Comparison of ENCODE assay signal across 8 cellular contexts in the genomic region with DNA sequence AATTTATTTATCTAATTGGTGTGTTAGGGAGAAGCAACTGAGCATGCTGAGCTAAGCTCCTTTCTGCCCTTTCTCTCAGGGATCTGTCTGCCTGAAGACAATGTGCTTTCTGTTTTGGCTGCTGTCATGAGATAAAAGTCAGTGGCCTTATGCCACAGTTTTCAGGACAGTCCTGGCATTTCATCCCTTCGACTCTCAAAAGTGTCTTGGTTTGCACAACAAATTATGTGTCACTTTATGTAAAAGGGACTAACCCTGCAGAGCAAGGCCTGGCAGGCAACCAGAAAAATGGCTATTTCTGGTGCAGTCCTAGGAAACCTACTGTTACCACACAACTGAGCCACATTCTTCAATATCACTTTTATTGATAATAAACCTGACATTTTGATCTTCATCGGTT.
DNase-seq lines count a peak whose midpoint lies in the region; ATAC-seq and TF ChIP-seq lines count a peak whose summit lies in the region.

No MANE protein-coding gene starts in this region.

- peak; percentile 35 for DNase-seq in GM23248
- DNase-seq in SK-N-MC (ENCODE audit: low read depth, low spot score): no peak
- DNase-seq in glomerular visceral epithelial cell (ENCODE audit: extremely low spot score): peak; percentile 6
- no peak for DNase-seq in sciatic nerve (ENCODE audit: low spot score)
- no peak for DNase-seq in OCI-LY7 (ENCODE audit: low spot score)
- no peak for DNase-seq in esophagus squamous epithelium (lab: John Stamatoyannopoulos, UW)
- DNase-seq in GM03348 (ENCODE audit: low spot score): no peak

- no TSS peak for BruUV-seq in OCI-LY7 (replicated peaks; lab: Mats Ljungman, UMichigan)

- H2AFZ ChIP-seq in GM23248 (no peak overlapping the region), OCI-LY7 (ENCODE audit: low read length) (no peak overlapping the region)

- H3K4me2 ChIP-seq in GM23248 (ENCODE audit: unreplicated experiment) (peak overlapping the region; percentile 55), OCI-LY7 (ENCODE audit: low read length) (no peak overlapping the region)

- H3K4me3 ChIP-seq in GM23248: peak overlapping the region; percentile 29; the same call in 1 of the 2 replicates
- no peak overlapping the region; the same call in 1 of the 2 replicates for H3K4me3 ChIP-seq in SK-N-MC
- no peak overlapping the region for H3K4me3 ChIP-seq in OCI-LY7 (ENCODE audit: low read depth, low read length, poor library complexity, severe bottlenecking)
- no peak overlapping the region for H3K4me3 ChIP-seq in esophagus squamous epithelium

- H3K9me3 ChIP-seq in GM23248 (ENCODE audit: low read depth) (no peaks in the 10 kb centered on the region), SK-N-MC (ENCODE audit: low read depth, low read length) (no peaks in the 10 kb centered on the region), OCI-LY7 (ENCODE audit: low read length) (no peaks in the 10 kb centered on the region), esophagus squamous epithelium (no peaks in the 10 kb centered on the region)

- no peaks in the 10 kb centered on the region for H3K27me3 ChIP-seq in GM23248 (replicated peaks; ENCODE audit: insufficient read depth)
- H3K27me3 ChIP-seq in esophagus squamous epithelium: no peaks in the 10 kb centered on the region

- H3K79me2 ChIP-seq in GM23248 (ENCODE audit: insufficient read depth) (no peaks in the 10 kb centered on the region), OCI-LY7 (ENCODE audit: insufficient read depth, low read depth, low read length) (no peaks in the 10 kb centered on the region)

- ATAC-seq in sciatic nerve (peak; percentile 68), GM21786 (IDR thresholded peaks at IDR 0.05; ENCODE audit: unreplicated experiment) (no peak)

- CTCF ChIA-PET in OCI-LY7 (lab: Charles Lee; ENCODE audit: unreplicated experiment): interaction anchor here (0.6 to 1.2 kb wide), 4 partner anchors 9 to 103 kb away, joined by 3 read pairs; no protein-coding TSS in a partner anchor

- H3F3A ChIP-seq in GM23248 (ENCODE audit: insufficient read depth): peaks cover 23% of the 10 kb centered on the region

- H3K36me3 ChIP-seq in GM23248 (ENCODE audit: low read depth) (no peaks in the 10 kb centered on the region), SK-N-MC (ENCODE audit: insufficient read depth, low read length) (no peaks in the 10 kb centered on the region; the same call in 1 of the 2 replicates), OCI-LY7 (ENCODE audit: insufficient read depth, low read length) (no peaks in the 10 kb centered on the region), esophagus squamous epithelium (no peaks in the 10 kb centered on the region)

- H3K4me1 ChIP-seq in GM23248 (ENCODE audit: insufficient read depth): peaks cover 50% of the 10 kb centered on the region
- H3K4me1 ChIP-seq in OCI-LY7 (ENCODE audit: insufficient read depth, low read length, poor library complexity, severe bottlenecking): no peaks in the 10 kb centered on the region
- peaks cover 8 to 52% (median 12%) of the 10 kb centered on the region in 3 donors for H3K4me1 ChIP-seq in esophagus squamous epithelium

- POLR2A ChIA-PET in OCI-LY7 (lab: Charles Lee): interaction anchor here (0.6 kb wide), 2 partner anchors 34 to 74 kb away, joined by 3 read pairs; no protein-coding TSS in a partner anchor

- H4K20me1 ChIP-seq in GM23248 (ENCODE audit: insufficient read depth) (no peaks in the 10 kb centered on the region), OCI-LY7 (ENCODE audit: insufficient read depth, low read length) (no peaks in the 10 kb centered on the region)

- H3K9ac ChIP-seq in GM23248 (0 out of 2 replicates have a peak overlapping the region, but pooled peaks have one; percentile 18), SK-N-MC (ENCODE audit: insufficient read length) (peak overlapping the region; percentile 54)

- intact Hi-C loops in sciatic nerve (cut with DNase I) (loop anchor here (2.0 kb wide), 1 partner anchor 397 kb away; no protein-coding TSS in a partner anchor), OCI-LY7 (cut with micrococcal nuclease; ENCODE audit: unreplicated experiment) (loop anchor here (2.0 to 5.0 kb wide), 2 partner anchors 397 to 739 kb away; no protein-coding TSS in a partner anchor), esophagus squamous epithelium (cut with DNase I) (loop anchor here (5.0 kb wide), 1 partner anchor 399 kb away; no protein-coding TSS in a partner anchor)

- 30 to 41% methylated on average over 2 of the region's 2 CpGs for WGBS in GM23248 (ENCODE audit: low coverage in 1 of 2, low lambda C conversion rate in 2 of 2, missing lambda C conversion rate in 2 of 2), 2 experiments
- 42 to 50% methylated on average over 2 of the region's 2 CpGs for WGBS in esophagus squamous epithelium, 2 donors

- H3K27ac ChIP-seq in GM23248 (peak overlapping the region; percentile 53; the same call in 1 of the 2 replicates), SK-N-MC (peak overlapping the region; percentile 98), OCI-LY7 (ENCODE audit: low read depth, low read length, poor library complexity, severe bottlenecking) (no peak overlapping the region), esophagus squamous epithelium (no peak overlapping the region)

- no peak for TF ChIP-seq POLR2A in esophagus squamous epithelium (IDR thresholded peaks at IDR 0.05)

- H3K9me2 ChIP-seq in GM23248 (ENCODE audit: insufficient read depth) (no peaks in the 10 kb centered on the region), OCI-LY7 (ENCODE audit: insufficient read depth, low read length) (no peaks in the 10 kb centered on the region)

- in situ Hi-C loops in GM23248 (cut with MboI): loop anchor here (5.0 to 25.0 kb wide), 2 partner anchors 399 to 589 kb away; no protein-coding TSS in a partner anchor

- no peak for TF ChIP-seq CTCF in OCI-LY7 (conservative IDR thresholded peaks at IDR 0.05; ENCODE audit: low read length)
- no peak for TF ChIP-seq CTCF in esophagus squamous epithelium (IDR thresholded peaks at IDR 0.05)

Comparison
In these comparisons a context has a peak if more than half of its experiments do, and no peak if none do; other contexts are left out.
1. DNase-seq: peak in GM23248 (single experiment) and glomerular visceral epithelial cell (single experiment); none in SK-N-MC (single experiment), sciatic nerve (single experiment), OCI-LY7 (single experiment), esophagus squamous epithelium (single experiment) and GM03348 (single experiment).
2. H3K27ac ChIP-seq: peak in GM23248 (single experiment) and SK-N-MC (single experiment); none in OCI-LY7 (single experiment) and esophagus squamous epithelium (0 of 4).